In the genomic region with DNA sequence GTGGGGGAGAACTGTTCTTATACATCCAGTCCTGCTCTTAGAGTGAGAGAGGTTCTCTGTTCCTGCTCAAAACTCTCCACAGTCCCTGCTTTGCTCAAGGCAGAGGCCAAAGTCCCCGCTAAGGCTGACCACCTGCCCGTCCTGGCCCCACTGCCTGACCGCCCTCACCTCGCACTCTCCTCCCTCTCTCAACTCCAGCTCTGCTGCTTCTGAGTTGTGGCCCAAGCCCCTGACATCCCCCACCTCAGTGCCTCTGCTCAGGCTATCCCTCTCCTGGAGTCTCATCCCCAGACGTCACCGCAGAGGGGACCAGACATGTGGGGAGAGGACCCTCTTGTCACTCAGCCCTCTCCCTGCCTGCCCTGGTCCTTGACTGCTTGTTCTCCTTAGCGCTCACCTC, we compare ENCODE assay signal across 17 cellular contexts.
DNase-seq lines count a peak whose midpoint lies in the region; TF ChIP-seq lines count a peak whose summit lies in the region.
"Had no signal": no experiment of that assay in that cellular context is flagged by ENCODE, and none has a peak within 500 bp of the region (broad histone marks: within the 10 kb centered on the region; RNA-seq: fewer than 3 reads in every experiment).

No MANE protein-coding gene starts in this region.

- H3K27me3 Mint-ChIP-seq in activated naive CD4-positive, alpha-beta T cell treated with anti-CD3 and anti-CD28 coated beads, Interleukin-2, amount 10 ng/mL, durations not matched to agents 7 days and 5 days = peaks cover 40% of the 10 kb centered on the region
- peaks cover 5% of the 10 kb centered on the region for H3K27me3 Mint-ChIP-seq in neural progenitor cell (ENCODE audit: insufficient read depth, low read depth)

- no peak overlapping the region for H2AFZ ChIP-seq in neural progenitor cell (replicated peaks)

- no peak for DNase-seq in activated naive CD4-positive, alpha-beta T cell treated with anti-CD3 and anti-CD28 coated beads, Interleukin-2, amount 10 ng/mL, durations not matched to agents 7 days and 5 days
- no peak for DNase-seq in activated naive CD4-positive, alpha-beta T cell treated with anti-CD3 and anti-CD28 coated beads, Interleukin-2, amount 50 U/mL, for 16 hours
- no peak for DNase-seq in neural progenitor cell (ENCODE audit: low spot score)
- no peak for DNase-seq in suprapubic skin (ENCODE audit: low spot score in 2 of 2)
- no peak for DNase-seq in stimulated activated CD4-positive, alpha-beta T cell treated with anti-CD3 and anti-CD28 coated beads, Interleukin-4, amount 100 ng/mL, for 1 hour
- no peak for DNase-seq in stimulated activated CD4-positive, alpha-beta T cell treated with anti-CD3 and anti-CD28 coated beads, Interleukin-15, amount 100 ng/mL, for 24 hours
- DNase-seq: AML-193; Calu3; CD4-positive, alpha-beta memory T cell; DMS79 treated with DMSO at 0.1 percent for 48 hours; GF-D8; IMR-90 had no signal

- no peaks in the 10 kb centered on the region for H3F3A ChIP-seq in neural progenitor cell (ENCODE audit: low read depth)

- H3K27ac ChIP-seq in VCaP (peak overlapping the region; percentile 98; the same call in 1 of the 2 replicates), neural progenitor cell (no peak overlapping the region), suprapubic skin (peak overlapping the region; percentile 38)
- H3K27ac ChIP-seq: 22Rv1, A549 had no signal

- no peaks in the 10 kb centered on the region for H4K20me1 ChIP-seq in neural progenitor cell (ENCODE audit: low read depth)

- H3K27me3 ChIP-seq in neural progenitor cell (no peaks in the 10 kb centered on the region), suprapubic skin (no peaks in the 10 kb centered on the region)

- 93% methylated on average over 7 of the region's 7 CpGs for WGBS in suprapubic skin

- H3K36me3 Mint-ChIP-seq in activated naive CD4-positive, alpha-beta T cell treated with anti-CD3 and anti-CD28 coated beads, Interleukin-2, amount 10 ng/mL, durations not matched to agents 7 days and 5 days = no peaks in the 10 kb centered on the region
- H3K36me3 Mint-ChIP-seq in neural progenitor cell = no peaks in the 10 kb centered on the region
- H3K36me3 Mint-ChIP-seq: CD14-positive monocyte; CD4-positive, alpha-beta memory T cell had no signal

- no peak for TF ChIP-seq EP300 in suprapubic skin (IDR thresholded peaks at IDR 0.05)

- H3K9me3 ChIP-seq in neural progenitor cell (ENCODE audit: low read depth) = no peaks in the 10 kb centered on the region
- H3K9me3 ChIP-seq in suprapubic skin = no peaks in the 10 kb centered on the region
- H3K9me3 ChIP-seq: A549, HAP-1 had no signal

- H3K4me1 Mint-ChIP-seq in activated naive CD4-positive, alpha-beta T cell treated with anti-CD3 and anti-CD28 coated beads, Interleukin-2, amount 10 ng/mL, durations not matched to agents 7 days and 5 days = no peaks in the 10 kb centered on the region
- peaks cover 26% of the 10 kb centered on the region for H3K4me1 Mint-ChIP-seq in neural progenitor cell

- H3K4me1 ChIP-seq in neural progenitor cell = no peaks in the 10 kb centered on the region
- peaks cover 29% of the 10 kb centered on the region for H3K4me1 ChIP-seq in suprapubic skin
- H3K4me1 ChIP-seq: HAP-1 had no signal

- H3K9me3 Mint-ChIP-seq in activated naive CD4-positive, alpha-beta T cell treated with anti-CD3 and anti-CD28 coated beads, Interleukin-2, amount 10 ng/mL, durations not matched to agents 7 days and 5 days = no peaks in the 10 kb centered on the region
- peaks cover 4% of the 10 kb centered on the region for H3K9me3 Mint-ChIP-seq in neural progenitor cell

- H3K79me2 ChIP-seq in neural progenitor cell (ENCODE audit: low read depth) = no peaks in the 10 kb centered on the region

- no peak overlapping the region for H3K9ac ChIP-seq in neural progenitor cell

- H3K36me3 ChIP-seq in neural progenitor cell (no peaks in the 10 kb centered on the region), suprapubic skin (no peaks in the 10 kb centered on the region)
- H3K36me3 ChIP-seq: HAP-1 had no signal

- TF ChIP-seq CTCF in VCaP (conservative IDR thresholded peaks at IDR 0.05) = no peak
- no peak for TF ChIP-seq CTCF in neural progenitor cell (IDR thresholded peaks at IDR 0.05)
- no peak for TF ChIP-seq CTCF in suprapubic skin (IDR thresholded peaks at IDR 0.05)

- H3K4me2 ChIP-seq in neural progenitor cell = no peak overlapping the region
- H3K4me2 ChIP-seq: A549 had no signal

- H3K4me3 ChIP-seq in neural progenitor cell (no peak overlapping the region), suprapubic skin (no peak overlapping the region)
- H3K4me3 ChIP-seq: A549, HAP-1 had no signal

- TF ChIP-seq POLR2A in suprapubic skin (IDR thresholded peaks at IDR 0.05) = no peak

- H3K4me3 Mint-ChIP-seq in activated naive CD4-positive, alpha-beta T cell treated with anti-CD3 and anti-CD28 coated beads, Interleukin-2, amount 10 ng/mL, durations not matched to agents 7 days and 5 days = no peak overlapping the region
- H3K4me3 Mint-ChIP-seq in neural progenitor cell = no peak overlapping the region
- H3K4me3 Mint-ChIP-seq: CD4-positive, alpha-beta memory T cell had no signal

- CTCF ChIA-PET in activated naive CD4-positive, alpha-beta T cell treated with anti-CD3 and anti-CD28 coated beads, Interleukin-2, amount 10 ng/mL, durations not matched to agents 7 days and 5 days (lab: Charles Lee) = no interaction called here

- peak overlapping the region; percentile 65 for H3K27ac Mint-ChIP-seq in activated naive CD4-positive, alpha-beta T cell treated with anti-CD3 and anti-CD28 coated beads, Interleukin-2, amount 10 ng/mL, durations not matched to agents 7 days and 5 days
- peak overlapping the region; percentile 43 for H3K27ac Mint-ChIP-seq in neural progenitor cell
- H3K27ac Mint-ChIP-seq: CD14-positive monocyte; CD4-positive, alpha-beta memory T cell had no signal
